Comparison of ENCODE assay signal across 11 cellular contexts in the genomic region with DNA sequence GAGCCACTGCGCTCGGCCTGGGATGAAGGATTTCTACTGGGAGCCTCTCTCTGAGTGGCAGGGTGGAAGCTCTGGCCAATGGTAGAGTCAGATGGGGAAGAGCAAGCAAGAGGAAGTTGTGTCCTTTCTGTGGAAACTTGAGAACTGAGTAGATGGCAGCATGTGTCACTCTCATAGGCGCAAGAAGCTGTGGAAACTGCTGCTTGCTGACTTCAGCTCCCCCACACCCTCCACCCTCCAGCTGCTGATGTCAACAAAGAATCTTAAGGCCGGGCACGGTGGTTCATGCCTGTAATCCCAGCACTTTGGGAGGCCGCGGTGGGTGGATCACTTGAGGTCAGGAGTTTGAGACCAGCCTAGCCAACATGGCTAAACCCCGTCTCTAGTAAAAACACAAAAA. TPM values are rescaled to one million over a fixed set of nuclear protein-coding genes. Genes with fewer than 3 reads are reported as not detected.
DNase-seq lines count a peak whose midpoint lies in the region; ATAC-seq and TF ChIP-seq lines count a peak whose summit lies in the region.
"Had no signal": no experiment of that assay in that cellular context is flagged by ENCODE, and none has a peak within 500 bp of the region (broad histone marks: within the 10 kb centered on the region; RNA-seq: fewer than 3 reads in every experiment).

No MANE protein-coding gene starts in this region.

- intact Hi-C loops in right lobe of liver (cut with DNase I) (no loop called here), prostate gland (cut with DNase I) (no loop called here)

- no peak for DNase-seq in activated T-cell treated with anti-CD3 and anti-CD28 coated beads, Interleukin-2, amount 50 U/mL, for 24 hours
- DNase-seq in activated T-cell treated with anti-CD3 and anti-CD28 coated beads, Interleukin-2, amount 50 U/mL, for 1 hour, result no peak
- DNase-seq in right lobe of liver (peak in 1 of 3 donors; percentile 62), thoracic aorta (ENCODE audit: low spot score) (no peak), GM13977 (ENCODE audit: low spot score) (no peak), prostate gland (ENCODE audit: low spot score) (no peak)
- DNase-seq: activated B cell treated with CpG ODN at 0.5 μM for 24 hours, MG63 had no signal

- peak overlapping the region; percentile 85 for H3K27ac Mint-ChIP-seq in activated T-cell treated with anti-CD3 and anti-CD28 coated beads, Interleukin-2, amount 50 U/mL, for 24 hours
- H3K27ac Mint-ChIP-seq: activated B cell treated with CpG ODN at 0.5 μM for 24 hours had no signal

- peak overlapping the region; percentile 23 for H3K27ac ChIP-seq in adipose tissue (ENCODE audit: low read depth, low read length)
- H3K27ac ChIP-seq in right lobe of liver, result peak overlapping the region; percentile 31 to 75 (median 63)
- peak overlapping the region; percentile 15 to 44 for H3K27ac ChIP-seq in thoracic aorta
- H3K27ac ChIP-seq in prostate gland, result no peak overlapping the region
- H3K27ac ChIP-seq: BLaER1 had no signal

- WGBS in adipose tissue, 3 donors, result 46 to 62% (median 53%) methylated on average over 8 of the region's 8 CpGs
- 26% methylated on average over 4 of the region's 8 CpGs for WGBS in right lobe of liver (ENCODE audit: insufficient coverage, low coverage, low lambda C conversion rate, missing lambda C conversion rate)
- 50% methylated on average over 8 of the region's 8 CpGs for WGBS in prostate gland

- H3K36me3 ChIP-seq in right lobe of liver (no peaks in the 10 kb centered on the region), thoracic aorta (no peaks in the 10 kb centered on the region), prostate gland (no peaks in the 10 kb centered on the region)
- H3K36me3 ChIP-seq: BLaER1, MG63 had no signal

- peak overlapping the region; percentile 15 for H3K4me3 Mint-ChIP-seq in activated T-cell treated with anti-CD3 and anti-CD28 coated beads, Interleukin-2, amount 50 U/mL, for 24 hours
- H3K4me3 Mint-ChIP-seq: activated B cell treated with CpG ODN at 0.5 μM for 24 hours had no signal

- no peaks in the 10 kb centered on the region for H3K36me3 Mint-ChIP-seq in activated T-cell treated with anti-CD3 and anti-CD28 coated beads, Interleukin-2, amount 50 U/mL, for 24 hours (ENCODE audit: low read depth)

- H3K27me3 ChIP-seq in right lobe of liver (no peaks in the 10 kb centered on the region), thoracic aorta (replicated peaks; ENCODE audit: insufficient read depth) (no peaks in the 10 kb centered on the region), prostate gland (replicated peaks; ENCODE audit: insufficient read depth) (no peaks in the 10 kb centered on the region)
- H3K27me3 ChIP-seq: BLaER1, MG63 had no signal

- H3K27me3 Mint-ChIP-seq in activated T-cell treated with anti-CD3 and anti-CD28 coated beads, Interleukin-2, amount 50 U/mL, for 24 hours, result no peaks in the 10 kb centered on the region
- H3K27me3 Mint-ChIP-seq: activated B cell treated with CpG ODN at 0.5 μM for 24 hours had no signal

- peaks cover 74% of the 10 kb centered on the region for H3K4me1 Mint-ChIP-seq in activated T-cell treated with anti-CD3 and anti-CD28 coated beads, Interleukin-2, amount 50 U/mL, for 24 hours (ENCODE audit: low read depth)

- ATAC-seq in right lobe of liver, result peak; percentile 50 to 56 (median 54)
- ATAC-seq in thoracic aorta (ENCODE audit: insufficient number of reproducible peaks, low FRiP score, low read depth), result no peak
- ATAC-seq in HG02798 (IDR thresholded peaks at IDR 0.05; ENCODE audit: poor library complexity, unreplicated experiment), result no peak

- H3K9me3 Mint-ChIP-seq in activated T-cell treated with anti-CD3 and anti-CD28 coated beads, Interleukin-2, amount 50 U/mL, for 24 hours, result no peaks in the 10 kb centered on the region
- H3K9me3 Mint-ChIP-seq: activated B cell treated with CpG ODN at 0.5 μM for 24 hours had no signal

- no peaks in the 10 kb centered on the region for H3K9me3 ChIP-seq in right lobe of liver
- no peaks in the 10 kb centered on the region for H3K9me3 ChIP-seq in thoracic aorta
- H3K9me3 ChIP-seq in prostate gland, result no peaks in the 10 kb centered on the region
- H3K9me3 ChIP-seq: BLaER1, MG63 had no signal

- in situ Hi-C loops in GM13977 (cut with MboI; ENCODE audit: low pct_unique_long_range_greater_than_20kb, low sequenced_read_pairs, unreplicated experiment), result no loop called here

- no peak for TF ChIP-seq CTCF in right lobe of liver (IDR thresholded peaks at IDR 0.05)
- TF ChIP-seq CTCF in thoracic aorta (IDR thresholded peaks at IDR 0.05), result no peak
- TF ChIP-seq CTCF in GM13977 (IDR thresholded peaks at IDR 0.05; ENCODE audit: extremely low read depth, insufficient read depth, missing control alignments), result no peak
- TF ChIP-seq CTCF in prostate gland (IDR thresholded peaks at IDR 0.05), result no peak

- TF ChIP-seq POLR2A in right lobe of liver (IDR thresholded peaks at IDR 0.05), result peak; percentile 45
- no peak for TF ChIP-seq POLR2A in prostate gland (IDR thresholded peaks at IDR 0.05)

- H3K4me3 ChIP-seq in right lobe of liver (no peak overlapping the region), thoracic aorta (no peak overlapping the region), prostate gland (no peak overlapping the region)
- H3K4me3 ChIP-seq: BLaER1, MG63 had no signal

- H3K4me1 ChIP-seq in right lobe of liver, result no peaks in the 10 kb centered on the region
- H3K4me1 ChIP-seq in thoracic aorta (ENCODE audit: control insufficient read depth in 1 of 2, low read depth in 2 of 2), result no peaks in the 10 kb centered on the region
- H3K4me1 ChIP-seq in prostate gland (replicated peaks), result no peaks in the 10 kb centered on the region

RNA-seq across cellular contexts. Expression of a gene that starts 39.8 kb away (rescaled TPM):
- 100 to 1,000 TPM in 2 of 3 donors, 10 to 100 TPM in 1; 32.0 to 290 (median 181) TPM for polyA plus RNA-seq in adipose tissue
- total RNA-seq in right lobe of liver, result 10 to 100 TPM; 20.0 to 95.1 (median 31.9) TPM
- total RNA-seq in thoracic aorta, result 100 to 1,000 TPM; 200 to 227 TPM
- 10 to 100 TPM; 29.1 to 44.3 TPM for total RNA-seq in prostate gland

RNA-seq across cellular contexts. Expression of a gene that starts 59.5 kb away (rescaled TPM):
- polyA plus RNA-seq in adipose tissue, result 10 to 100 TPM in 2 of 3 donors, 1 to 10 TPM in 1; 7.0 to 22.3 (median 17.9) TPM
- total RNA-seq in right lobe of liver (10 to 100 TPM in 2 of 6 experiments, 1 to 10 TPM in 4; 6.6 to 11.8 (median 9.0) TPM), thoracic aorta (10 to 100 TPM; 31.3 to 45.1 TPM), prostate gland (10 to 100 TPM; 37.3 to 46.7 TPM)

Comparison
In these comparisons a context has a peak if more than half of its experiments do, and no peak if none do; other contexts are left out.
1. H3K27ac ChIP-seq: peak in adipose tissue (single experiment), right lobe of liver (3 of 3) and thoracic aorta (2 of 2); none in prostate gland (0 of 2).
2. ATAC-seq: peak in right lobe of liver (4 of 4); none in thoracic aorta (single experiment) and HG02798 (single experiment).